In genomic region chr9:97077465-97078295, GRCh38 we compare ENCODE assay signal across 10 cellular contexts. TPM values are rescaled to one million over a fixed set of nuclear protein-coding genes. Genes with fewer than 3 reads are reported as not detected.
DNase-seq lines count a peak whose midpoint lies in the region; ATAC-seq, FAIRE-seq and TF ChIP-seq lines count a peak whose summit lies in the region.
"Had no signal": no experiment of that assay in that cellular context is flagged by ENCODE, and none has a peak within 500 bp of the region (broad histone marks: within the 10 kb centered on the region; RNA-seq: fewer than 3 reads in every experiment).

No MANE protein-coding gene starts in this region.

- no peak for TF ChIP-seq RAD21 in H1 (IDR thresholded peaks at IDR 0.05 in 1 of 2, conservative IDR thresholded peaks at IDR 0.05 in 1 of 2; ENCODE audit: low read depth in 2 of 2, low read length in 2 of 2)

- H3K4me3 Mint-ChIP-seq in GM23338 = no peak overlapping the region
- H3K4me3 Mint-ChIP-seq: CD8-positive, alpha-beta memory T cell had no signal

- peak; percentile 8 for ATAC-seq in GM23338
- ATAC-seq in GM18870 (IDR thresholded peaks at IDR 0.05; ENCODE audit: unreplicated experiment) = no peak

- H3K4me1 ChIP-seq in GM23338 (ENCODE audit: insufficient read depth) = peaks cover 18% of the 10 kb centered on the region
- peaks cover 10% of the 10 kb centered on the region for H3K4me1 ChIP-seq in HUES6 (ENCODE audit: control insufficient read depth, insufficient read depth, low read length)
- H3K4me1 ChIP-seq in H1 (replicated peaks in 1 of 4; ENCODE audit: control insufficient read depth in 3 of 4, insufficient read depth in 4 of 4, low read length in 3 of 4) = peaks cover 0 to 7% (median 4%) of the 10 kb centered on the region in 4 experiments; a peak in 5 of 7 replicates
- peaks cover 6% of the 10 kb centered on the region for H3K4me1 ChIP-seq in suprapubic skin

- H3K36me3 ChIP-seq in GM23338 (ENCODE audit: insufficient read depth) (no peaks in the 10 kb centered on the region), HUES6 (ENCODE audit: control insufficient read depth, insufficient read depth, low read length) (no peaks in the 10 kb centered on the region), H1 (ENCODE audit: control insufficient read depth in 2 of 4, insufficient read depth in 4 of 4, low read length in 3 of 4) (no peaks in the 10 kb centered on the region), suprapubic skin (no peaks in the 10 kb centered on the region)

- H2BK12ac ChIP-seq in H1 (ENCODE audit: low read depth, low read length) = no peak overlapping the region

- POLR2A ChIA-PET in H1 (lab: Charles Lee; ENCODE audit: partially characterized antibody) = interaction anchor here (1.7 to 1.9 kb wide), 3 partner anchors 9 to 39 kb away, joined by 4 to 8 read pairs (median 5); partner anchors contain the start of gene CTSV

- H2BK15ac ChIP-seq in H1 (ENCODE audit: low read length) = no peak overlapping the region

- H3K9me2 ChIP-seq in GM23338 (ENCODE audit: insufficient read depth) = no peaks in the 10 kb centered on the region

- H4K20me1 ChIP-seq in GM23338 (replicated peaks; ENCODE audit: insufficient read depth) (no peaks in the 10 kb centered on the region), H1 (replicated peaks in 1 of 2; ENCODE audit: control insufficient read depth in 1 of 2, insufficient read depth in 2 of 2, low read length in 2 of 2) (no peaks in the 10 kb centered on the region)

- TF ChIP-seq POLR2A in H1 (IDR thresholded peaks at IDR 0.05; ENCODE audit: control extremely low read depth in 1 of 2, low read depth in 2 of 2, low read length in 2 of 2) (no peak), suprapubic skin (IDR thresholded peaks at IDR 0.05) (no peak)

- H2AK5ac ChIP-seq in H1 (ENCODE audit: low read depth, low read length) = no peak overlapping the region

- no peak overlapping the region for H4K5ac ChIP-seq in H1 (ENCODE audit: insufficient read length, low read depth, low read length)

- peak overlapping the region; percentile 55 for H3K4me3 ChIP-seq in GM23338
- peak overlapping the region; percentile 26; the same call in 1 of the 2 replicates for H3K4me3 ChIP-seq in HUES6 (ENCODE audit: low read depth, low read length)
- H3K4me3 ChIP-seq in H1 (ENCODE audit: extremely low read depth in 1 of 4, insufficient read depth in 2 of 4, low read depth in 3 of 4, low read length in 4 of 4) = no peak overlapping the region
- H3K4me3 ChIP-seq in suprapubic skin = peak overlapping the region; percentile 1

- H3F3A ChIP-seq in GM23338 (replicated peaks; ENCODE audit: low read depth) = no peaks in the 10 kb centered on the region

- peak; percentile 37 for DNase-seq in GM23338 (ENCODE audit: low spot score)
- no peak for DNase-seq in H1 (ENCODE audit: low read depth in 1 of 2, low spot score in 2 of 2)
- DNase-seq in suprapubic skin (ENCODE audit: low spot score in 2 of 2) = no peak
- DNase-seq in NCI-H526 treated with DMSO at 0.1 percent for 48 hours (lab: John Stamatoyannopoulos, UW) = no peak
- DNase-seq in foreskin melanocyte = no peak
- DNase-seq: Caco-2; CD8-positive, alpha-beta memory T cell had no signal

- H3K4ac ChIP-seq in H1 (replicated peaks; ENCODE audit: insufficient read length, low read depth, low read length) = no peak overlapping the region

- no peaks in the 10 kb centered on the region for H3K36me3 Mint-ChIP-seq in GM23338 (ENCODE audit: low read depth)
- H3K36me3 Mint-ChIP-seq: CD14-positive monocyte; CD8-positive, alpha-beta memory T cell had no signal

- H2AFZ ChIP-seq in GM23338 = no peak overlapping the region
- no peak overlapping the region for H2AFZ ChIP-seq in H1 (ENCODE audit: low read length)

- H3K4me1 Mint-ChIP-seq in GM23338 = peaks cover 35% of the 10 kb centered on the region
- H3K4me1 Mint-ChIP-seq: CD14-positive monocyte; CD8-positive, alpha-beta memory T cell had no signal

- H3K9me3 ChIP-seq in HUES6 (ENCODE audit: control insufficient read depth, insufficient read depth, low read depth, low read length) (no peaks in the 10 kb centered on the region), H1 (ENCODE audit: insufficient read depth in 2 of 2, low read depth in 1 of 2, low read length in 1 of 2) (no peaks in the 10 kb centered on the region), suprapubic skin (no peaks in the 10 kb centered on the region)
- H3K9me3 ChIP-seq: Caco-2 had no signal

- 97% methylated on average over 33 of the region's 36 CpGs; no CpG with 5 or more reads in 1 of the 2 experiments for WGBS in H1 (ENCODE audit: extremely low coverage in 1 of 2, insufficient coverage in 1 of 2, insufficient read length in 1 of 2, insufficient replicate concordance in 2 of 2, low coverage in 1 of 2, low lambda C conversion rate in 2 of 2, missing lambda C conversion rate in 1 of 2), 2 experiments
- 67% methylated on average over 15 of the region's 36 CpGs for WGBS in suprapubic skin

- H3K14ac ChIP-seq in H1 (ENCODE audit: insufficient read length) = no peak overlapping the region

- TF ChIP-seq CTCF in GM23338 (conservative IDR thresholded peaks at IDR 0.05; ENCODE audit: low read depth in 2 of 2) (no peak), H1 (IDR thresholded peaks at IDR 0.05; ENCODE audit: control extremely low read depth in 1 of 3, insufficient read depth in 1 of 3, low read depth in 1 of 3, low read length in 3 of 3) (no peak), suprapubic skin (IDR thresholded peaks at IDR 0.05) (no peak)

- no peak overlapping the region for H2BK120ac ChIP-seq in H1 (replicated peaks; ENCODE audit: low read depth, low read length)

- no peak overlapping the region for H4K91ac ChIP-seq in H1 (replicated peaks; ENCODE audit: insufficient read length, low read length)

- no peaks in the 10 kb centered on the region for H3K79me2 ChIP-seq in GM23338 (replicated peaks; ENCODE audit: insufficient read depth)
- no peaks in the 10 kb centered on the region for H3K79me2 ChIP-seq in H1 (ENCODE audit: control insufficient read depth in 1 of 2, insufficient read depth in 2 of 2, low read length in 2 of 2)

- CTCF ChIA-PET in H1 (lab: Charles Lee; ENCODE audit: partially characterized antibody) = interaction anchor here (0.6 to 2.7 kb wide), 3 partner anchors 17 to 320 kb away, joined by 3 to 7 read pairs (median 3); no protein-coding TSS in a partner anchor

- no peak overlapping the region for H4K8ac ChIP-seq in H1 (ENCODE audit: extremely low read depth, insufficient read depth, low read length)

- TF ChIP-seq EP300 in H1 (IDR thresholded peaks at IDR 0.05; ENCODE audit: borderline replicate concordance in 1 of 2, low read depth in 2 of 2, low read length in 2 of 2) (no peak), suprapubic skin (IDR thresholded peaks at IDR 0.05) (no peak)

- H2BK5ac ChIP-seq in H1 (ENCODE audit: low read depth, low read length) = no peak overlapping the region

- no peak overlapping the region for H3K18ac ChIP-seq in H1 (ENCODE audit: extremely low read depth, low read length)

- no peaks in the 10 kb centered on the region for H3K79me1 ChIP-seq in H1 (ENCODE audit: low read depth, low read length)

- H3K27me3 ChIP-seq in GM23338 (ENCODE audit: insufficient read depth) (peaks cover 15% of the 10 kb centered on the region), HUES6 (ENCODE audit: control insufficient read depth, insufficient read depth, low read length) (no peaks in the 10 kb centered on the region; the same call in 1 of the 2 replicates), H1 (replicated peaks in 1 of 4; ENCODE audit: control insufficient read depth in 3 of 4, extremely low read depth in 1 of 4, insufficient read depth in 3 of 4, low read length in 3 of 4) (no peaks in the 10 kb centered on the region), suprapubic skin (peaks cover 33% of the 10 kb centered on the region)

- H3K27me3 Mint-ChIP-seq in GM23338 (ENCODE audit: insufficient read depth, low read depth, poor library complexity) = peaks cover 6% of the 10 kb centered on the region

- H3K56ac ChIP-seq in H1 (replicated peaks; ENCODE audit: insufficient read length, low read depth, low read length) = no peak overlapping the region

- H3K23ac ChIP-seq in H1 (ENCODE audit: insufficient read length) = no peak overlapping the region

- no peaks in the 10 kb centered on the region for H3K23me2 ChIP-seq in H1 (ENCODE audit: low read depth, low read length)

- H3K27ac ChIP-seq in GM23338 (ENCODE audit: low read depth) = no peak overlapping the region
- H3K27ac ChIP-seq in HUES6 (ENCODE audit: low read depth, low read length) = no peak overlapping the region
- no peak overlapping the region for H3K27ac ChIP-seq in H1 (ENCODE audit: low read depth, low read length)
- H3K27ac ChIP-seq in suprapubic skin = no peak overlapping the region

- no peak overlapping the region for H3K27ac Mint-ChIP-seq in GM23338
- H3K27ac Mint-ChIP-seq: CD14-positive monocyte; CD8-positive, alpha-beta memory T cell had no signal

- no peak overlapping the region for H2BK20ac ChIP-seq in H1 (ENCODE audit: low read length)

- H3K4me2 ChIP-seq in GM23338 (peak overlapping the region; percentile 82), H1 (ENCODE audit: insufficient read depth in 1 of 2, low read depth in 2 of 2, low read length in 2 of 2) (peak overlapping the region in 1 of 2 experiments; percentile 64; a peak in 1 of 4 replicates)

- H3K9me3 Mint-ChIP-seq in GM23338 = no peaks in the 10 kb centered on the region

- FAIRE-seq in H1 (lab: Jason Lieb, UNC) = no peak

- H3K9ac ChIP-seq in HUES6 (ENCODE audit: low read length) (no peak overlapping the region), H1 (replicated peaks in 1 of 4; ENCODE audit: extremely low read depth in 1 of 4, low read depth in 3 of 4, low read length in 3 of 4) (no peak overlapping the region)

TF ChIP-seq in GM23338, 12 proteins besides CTCF, POLR2A, EP300 and RAD21 (continues in another document):
- no peak for TF ChIP-seq EZH2 (IDR thresholded peaks at IDR 0.05; ENCODE audit: low read depth, unreplicated experiment)
- no peak for TF ChIP-seq POLR2AphosphoS5 (IDR thresholded peaks at IDR 0.05; ENCODE audit: low read depth)
- TF ChIP-seq ZNF114 (CRISPR knock-in tag; IDR thresholded peaks at IDR 0.05) = no peak

TF ChIP-seq in H1, 55 proteins besides CTCF, POLR2A, EP300 and RAD21:
- peak; percentile 39; the same call in 1 of the 2 replicates for TF ChIP-seq KDM1A (IDR thresholded peaks at IDR 0.05; ENCODE audit: borderline replicate concordance, low read length)
- no peak for TF ChIP-seq KDM4A (IDR thresholded peaks at IDR 0.05; ENCODE audit: low read depth, low read length, severe bottlenecking)

RNA-seq across cellular contexts. Expression of gene CTSV, which starts 38.7 kb away (rescaled TPM):
- total RNA-seq in GM23338 (2014; rRNA removed; shearing (Covaris generic)) = 59.1 and 63.4 TPM in 2 replicates
- polyA plus RNA-seq in GM23338 (2016; fragmentation: Nextera tagmentation; extraction: Ambion mirVana) = 89.9 and 97.9 TPM in 2 replicates
- 113 and 114 TPM in 2 replicates for total RNA-seq in H1 (2021; fragmentation: NEBNext Ultra II Directional; extraction: Animal tissue kit (Norgen Biotek cat#: 25700))
- 57.0 and 91.0 TPM in 2 replicates for polyA plus RNA-seq in H1 (2011; rRNA removed)
- 120 TPM for polyA plus RNA-seq in H1 (2011; cell fraction: cytosol; rRNA removed)
- 49.1 TPM for polyA plus RNA-seq in H1 (2011; cell fraction: nucleus; rRNA removed)
- polyA plus RNA-seq in H1 (2012, experiment 1 of 2) = 144 to 161 TPM (median 149 TPM) in 4 replicates
- 23.4 TPM for polyA plus RNA-seq in H1 (2012, experiment 2 of 2)
- polyA plus RNA-seq in H1 (2013, experiment 1 of 2) = 96.5 TPM
- 110 TPM for polyA plus RNA-seq in H1 (2013, experiment 2 of 2)
- 71.6 and 77.0 TPM in 2 replicates for polyA minus RNA-seq in H1 (2011; rRNA and poly(A)+ RNA removed)
- 21.8 TPM for polyA minus RNA-seq in H1 (2011; cell fraction: cytosol; rRNA and poly(A)+ RNA removed)
- polyA minus RNA-seq in H1 (2011; cell fraction: nucleus; rRNA and poly(A)+ RNA removed) = 36.7 TPM
- total RNA-seq in suprapubic skin = 100 to 1,000 TPM in 1 of 4 donors, 10 to 100 TPM in 2, 1 to 10 TPM in 1; 8.3 to 147 (median 64.3) TPM
- polyA plus RNA-seq: CD14-positive monocyte; CD8-positive, alpha-beta memory T cell had no signal

Comparison
In these comparisons a context has a peak if more than half of its experiments do, and no peak if none do; other contexts are left out.
1. H3K4me3 ChIP-seq: peak in GM23338 (single experiment), HUES6 (single experiment) and suprapubic skin (single experiment); none in H1 (0 of 4).